Comparison of ENCODE assay signal across 8 cellular contexts in the genomic region with DNA sequence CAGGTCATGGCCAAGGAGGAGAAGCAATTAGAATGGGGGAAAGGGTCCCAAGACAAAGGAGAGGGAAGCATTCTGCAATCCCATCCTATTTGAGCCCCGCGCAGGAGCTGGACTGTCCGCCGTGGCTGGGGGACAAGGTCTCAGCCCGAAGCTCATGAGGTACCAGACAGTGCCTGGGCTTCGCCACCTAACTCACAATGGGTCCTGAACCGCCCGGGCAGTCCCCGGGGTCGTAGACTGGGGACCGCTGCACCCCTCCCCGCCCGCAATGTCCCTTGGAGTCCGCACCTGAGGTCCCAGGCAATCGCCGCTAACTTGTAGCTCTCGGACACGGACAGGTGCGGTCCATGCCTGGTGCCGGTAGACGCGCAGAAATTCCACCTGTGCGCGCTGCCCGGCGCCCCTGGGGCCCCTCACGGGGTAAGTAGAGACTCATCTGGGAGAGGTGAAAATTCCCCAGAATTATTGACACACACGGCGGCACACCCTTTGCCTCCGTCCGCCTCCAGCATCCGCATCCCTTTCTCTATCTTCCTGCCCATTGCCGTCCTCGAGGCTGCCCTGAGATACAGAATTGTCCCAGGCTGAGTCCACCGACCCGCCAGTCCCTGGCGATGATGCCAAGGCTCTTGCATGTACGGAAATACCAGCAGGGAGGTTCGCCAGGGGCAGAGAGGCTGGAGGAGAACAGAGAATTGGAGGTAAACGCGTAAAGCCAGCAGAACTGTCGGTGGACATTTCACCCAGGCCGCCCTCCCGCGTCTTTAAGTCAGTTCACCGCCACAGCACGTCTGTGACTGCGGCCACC. TPM values are rescaled to one million over a fixed set of nuclear protein-coding genes. Genes with fewer than 3 reads are reported as not detected.
DNase-seq lines count a peak whose midpoint lies in the region; ATAC-seq, FAIRE-seq and TF ChIP-seq lines count a peak whose summit lies in the region.
"Had no signal": no experiment of that assay in that cellular context is flagged by ENCODE, and none has a peak within 500 bp of the region (broad histone marks: within the 10 kb centered on the region; RNA-seq: fewer than 3 reads in every experiment).

No MANE protein-coding gene starts in this region.

- H3K27ac ChIP-seq in HUES64 (ENCODE audit: low read depth, low read length) = no peak overlapping the region
- no peak overlapping the region for H3K27ac ChIP-seq in kidney (ENCODE audit: low read depth in 2 of 2, low read length in 2 of 2)
- no peak overlapping the region for H3K27ac ChIP-seq in testis

- H3K36me3 ChIP-seq in HUES64 (ENCODE audit: insufficient read depth, low read length) (no peaks in the 10 kb centered on the region), kidney (ENCODE audit: control insufficient read depth in 1 of 2, insufficient read depth in 2 of 2, low read length in 2 of 2) (no peaks in the 10 kb centered on the region), testis (ENCODE audit: low read depth, missing control alignments) (no peaks in the 10 kb centered on the region)

- no peak for FAIRE-seq in kidney (lab: Jason Lieb, UNC)

- H3K27me3 ChIP-seq in HUES64 (ENCODE audit: insufficient read depth, low read length) (peaks cover 86% of the 10 kb centered on the region), testis (no peaks in the 10 kb centered on the region)

- 3% methylated on average over 48 of the region's 48 CpGs for WGBS in HUES64
- 2% methylated on average over 28 to 48 of the region's 48 CpGs for WGBS in testis, 2 donors

- no peak for TF ChIP-seq CTCF in kidney (IDR thresholded peaks at IDR 0.05; ENCODE audit: borderline replicate concordance, extremely low read depth, insufficient read depth)
- TF ChIP-seq CTCF in testis (IDR thresholded peaks at IDR 0.05) = no peak

- H3K9ac ChIP-seq in HUES64 (ENCODE audit: low read depth, low read length) = no peak overlapping the region
- H3K9ac ChIP-seq in kidney (ENCODE audit: low read length in 2 of 2) = no peak overlapping the region

- no peak for TF ChIP-seq POLR2A in testis (IDR thresholded peaks at IDR 0.05)

- DNase-seq in dermis blood vessel endothelial cell = peak; percentile 24
- peak; percentile 58 for DNase-seq in kidney
- peak; percentile 19 for DNase-seq in testis
- no peak for DNase-seq in stimulated activated CD4-positive, alpha-beta T cell treated with anti-CD3 and anti-CD28 coated beads, Interleukin-12 subunit alpha, Interleukin-12 subunit beta, amount 100 ng/mL, for 4 hours
- DNase-seq: SW 1271 had no signal

- intact Hi-C loops in kidney (cut with DNase I) (no loop called here), testis (cut with DNase I; ENCODE audit: low total_unique reads) (no loop called here)

- ATAC-seq in HG02973 (IDR thresholded peaks at IDR 0.05; ENCODE audit: unreplicated experiment) = no peak
- ATAC-seq in GM18511 (IDR thresholded peaks at IDR 0.05; ENCODE audit: unreplicated experiment) = no peak

- H3K4me1 ChIP-seq in HUES64 (ENCODE audit: insufficient read depth, low read length) (peaks cover 19% of the 10 kb centered on the region), kidney (ENCODE audit: control insufficient read depth in 1 of 2, insufficient read depth in 1 of 2, low read depth in 1 of 2, low read length in 2 of 2) (no peaks in the 10 kb centered on the region), testis (peaks cover 17% of the 10 kb centered on the region)

- H3K4me3 ChIP-seq in HUES64 (ENCODE audit: low read length) = peak overlapping the region; percentile 49
- no peak overlapping the region for H3K4me3 ChIP-seq in kidney (ENCODE audit: low read length in 2 of 2)
- peak overlapping the region in 1 of 2 donors; percentile 15 for H3K4me3 ChIP-seq in testis

- H3K9me3 ChIP-seq in HUES64 (ENCODE audit: insufficient read depth, low read depth, low read length) (no peaks in the 10 kb centered on the region), kidney (ENCODE audit: control insufficient read depth in 1 of 2, low read length in 2 of 2) (no peaks in the 10 kb centered on the region), testis (no peaks in the 10 kb centered on the region)

RNA-seq across cellular contexts. Expression of gene CHRM2, which starts 1.7 kb away (rescaled TPM):
- not detected for polyA plus RNA-seq in HUES64 (2013, experiment 1 of 2)
- polyA plus RNA-seq in HUES64 (2013, experiment 2 of 2) = not detected
- not detected in 2 replicates for total RNA-seq in dermis blood vessel endothelial cell
- not detected for total RNA-seq in kidney
- not detected for polyA plus RNA-seq in kidney (ENCODE audit: insufficient read depth, low read depth, low replicate concordance)
- under 1 TPM; 0.31 to 0.55 TPM for total RNA-seq in testis
- polyA plus RNA-seq in testis (ENCODE audit: insufficient read depth, low read depth, low replicate concordance) = 1.7 TPM
